Comparison of ENCODE assay signal across 28 cellular contexts in the genomic region with DNA sequence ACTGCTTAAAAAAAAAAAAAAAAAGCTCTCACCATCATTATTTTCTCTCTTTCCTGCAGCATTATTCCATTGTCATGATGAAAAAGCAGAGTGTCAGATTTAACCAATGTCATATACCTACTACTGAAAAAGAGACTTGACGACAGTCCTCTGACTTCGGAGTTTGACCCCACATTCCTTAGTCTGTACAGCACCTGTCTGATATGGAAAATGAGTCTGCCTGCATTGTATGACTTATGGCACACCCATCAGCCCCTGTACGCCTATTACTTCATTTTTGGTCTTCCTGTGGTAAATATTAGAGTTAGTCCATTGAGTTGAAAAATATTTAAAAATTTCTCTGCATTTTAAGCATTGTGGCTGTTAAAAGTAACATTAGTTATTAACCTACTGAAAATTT. TPM values are rescaled to one million over a fixed set of nuclear protein-coding genes. Genes with fewer than 3 reads are reported as not detected.
A peak's percentile ranks its signal among the peaks of the same experiment; 100 is the strongest.
DNase-seq lines count a peak whose midpoint lies in the region; ATAC-seq, FAIRE-seq and TF ChIP-seq lines count a peak whose summit lies in the region.
"Had no signal": no experiment of that assay in that cellular context is flagged by ENCODE, and none has a peak within 500 bp of the region (broad histone marks: within the 10 kb centered on the region; RNA-seq: fewer than 3 reads in every experiment).

No MANE protein-coding gene starts in this region.

- intact Hi-C loops in mucosa of descending colon (cut with DNase I, micrococcal nuclease) = no loop called here

- H3K27ac ChIP-seq in hepatocyte (peak overlapping the region; percentile 11), small intestine (ENCODE audit: low read depth in 1 of 2, low read length in 1 of 2) (no peak overlapping the region)
- H3K27ac ChIP-seq: BLaER1 had no signal

- no peaks in the 10 kb centered on the region for H3K9me3 Mint-ChIP-seq in activated T-helper 17 cell treated with anti-CD3 and anti-CD28 coated beads, Interleukin-2, amount 50 U/mL, for 72 hours

- no peak overlapping the region for H3K27ac Mint-ChIP-seq in activated T-helper 17 cell treated with anti-CD3 and anti-CD28 coated beads, Interleukin-2, amount 50 U/mL, for 72 hours
- H3K27ac Mint-ChIP-seq: CD14-positive monocyte; CD4-positive, alpha-beta memory T cell; CD8-positive, alpha-beta memory T cell had no signal

- H3K4me3 Mint-ChIP-seq in activated T-helper 17 cell treated with anti-CD3 and anti-CD28 coated beads, Interleukin-2, amount 50 U/mL, for 72 hours = no peak overlapping the region
- H3K4me3 Mint-ChIP-seq: CD14-positive monocyte; CD4-positive, alpha-beta memory T cell; CD4-positive, CD25-positive, alpha-beta regulatory T cell; CD8-positive, alpha-beta memory T cell had no signal

- H3K36me3 Mint-ChIP-seq in activated T-helper 17 cell treated with anti-CD3 and anti-CD28 coated beads, Interleukin-2, amount 50 U/mL, for 72 hours (ENCODE audit: low read depth) = no peaks in the 10 kb centered on the region
- H3K36me3 Mint-ChIP-seq: CD14-positive monocyte; CD4-positive, alpha-beta memory T cell; CD4-positive, CD25-positive, alpha-beta regulatory T cell; CD8-positive, alpha-beta memory T cell had no signal

- H3K27me3 ChIP-seq in hepatocyte (no peaks in the 10 kb centered on the region), small intestine (ENCODE audit: control insufficient read depth in 2 of 2, insufficient read depth in 2 of 2, low read length in 2 of 2) (no peaks in the 10 kb centered on the region)
- H3K27me3 ChIP-seq: BE2C, BLaER1 had no signal

- H3K27me3 Mint-ChIP-seq in activated T-helper 17 cell treated with anti-CD3 and anti-CD28 coated beads, Interleukin-2, amount 50 U/mL, for 72 hours = no peaks in the 10 kb centered on the region
- H3K27me3 Mint-ChIP-seq: CD4-positive, alpha-beta memory T cell; CD4-positive, CD25-positive, alpha-beta regulatory T cell; CD8-positive, alpha-beta memory T cell had no signal

- no peaks in the 10 kb centered on the region for H3K4me1 Mint-ChIP-seq in activated T-helper 17 cell treated with anti-CD3 and anti-CD28 coated beads, Interleukin-2, amount 50 U/mL, for 72 hours
- H3K4me1 Mint-ChIP-seq: CD14-positive monocyte; CD4-positive, alpha-beta memory T cell; CD4-positive, CD25-positive, alpha-beta regulatory T cell; CD8-positive, alpha-beta memory T cell had no signal

- ATAC-seq in mucosa of descending colon = peak; percentile 41
- ATAC-seq in activated T-helper 17 cell treated with anti-CD3 and anti-CD28 coated beads, Interleukin-2, amount 50 U/mL, for 72 hours (replicated peaks) = no peak
- ATAC-seq: GM12878 had no signal

- WGBS in hepatocyte (ENCODE audit: low lambda C conversion rate, missing lambda C conversion rate) = 56% methylated on average over 3 of the region's 3 CpGs
- 17 to 52% (median 34%) methylated on average over 3 of the region's 3 CpGs for WGBS in small intestine, 3 donors

- H3K79me2 ChIP-seq in hepatocyte = no peaks in the 10 kb centered on the region

- no peaks in the 10 kb centered on the region for H4K20me1 ChIP-seq in hepatocyte (ENCODE audit: insufficient read depth, poor library complexity, severe bottlenecking)
- H4K20me1 ChIP-seq: BLaER1 had no signal

- TF ChIP-seq CTCF in hepatocyte (IDR thresholded peaks at IDR 0.05; ENCODE audit: poor library complexity) (no peak), mucosa of descending colon (IDR thresholded peaks at IDR 0.05) (no peak)

- FAIRE-seq in small intestine (lab: Jason Lieb, UNC) = no peak
- FAIRE-seq: A204.1, GM12878, GM12892, GM18507 had no signal

- H3K4me1 ChIP-seq in hepatocyte (ENCODE audit: insufficient read depth) (peaks cover 14% of the 10 kb centered on the region), mucosa of descending colon (ENCODE audit: low read depth) (no peaks in the 10 kb centered on the region), small intestine (ENCODE audit: control insufficient read depth in 2 of 2, insufficient read depth in 1 of 2, low read depth in 1 of 2, low read length in 1 of 2) (no peaks in the 10 kb centered on the region)
- H3K4me1 ChIP-seq: BE2C, BLaER1 had no signal

- H2AFZ ChIP-seq in hepatocyte = no peak overlapping the region

- H3K4me3 ChIP-seq in hepatocyte (no peak overlapping the region), mucosa of descending colon (no peak overlapping the region), small intestine (ENCODE audit: low read depth in 1 of 2, low read length in 2 of 2) (no peak overlapping the region)
- H3K4me3 ChIP-seq: BLaER1, GM12878 had no signal

- H3K36me3 ChIP-seq in hepatocyte (replicated peaks; ENCODE audit: insufficient read depth, low read depth) (no peaks in the 10 kb centered on the region), mucosa of descending colon (ENCODE audit: low read depth) (no peaks in the 10 kb centered on the region), small intestine (ENCODE audit: control insufficient read depth in 2 of 2, insufficient read depth in 2 of 2, low read length in 2 of 2) (no peaks in the 10 kb centered on the region)
- H3K36me3 ChIP-seq: BE2C, BLaER1 had no signal

- H3K9me3 ChIP-seq in hepatocyte (ENCODE audit: low read depth) = no peaks in the 10 kb centered on the region
- no peaks in the 10 kb centered on the region for H3K9me3 ChIP-seq in mucosa of descending colon
- H3K9me3 ChIP-seq in small intestine (ENCODE audit: control insufficient read depth, low read depth) = no peaks in the 10 kb centered on the region
- H3K9me3 ChIP-seq: BE2C, BLaER1 had no signal

- H3K9me2 ChIP-seq in hepatocyte (replicated peaks; ENCODE audit: insufficient read depth) = no peaks in the 10 kb centered on the region

- DNase-seq in hepatocyte (ENCODE audit: low spot score) (peak; percentile 41), mucosa of descending colon (no peak), small intestine (peak; percentile 5), NCI-H187 (lab: John Stamatoyannopoulos, UW) (no peak), hepatic stellate cell (ENCODE audit: low spot score) (no peak), NCI-H1048 (lab: John Stamatoyannopoulos, UW) (no peak)
- DNase-seq: 8988T; ACHN; BE2C; C1 segment of cervical spinal cord; CD4-positive, alpha-beta memory T cell; CD4-positive, CD25-positive, alpha-beta regulatory T cell; CD8-positive, alpha-beta memory T cell; DMS 273 treated with DMSO at 0.1 percent for 48 hours; DMS153; DMS53; DMS79; DND-41; EL; GDM1 had no signal

- H3K4me2 ChIP-seq in hepatocyte = peak overlapping the region; percentile 12
- H3K4me2 ChIP-seq: BLaER1 had no signal

RNA-seq across cellular contexts. Expression of a gene that starts 54.5 kb away (rescaled TPM):
- total RNA-seq in hepatocyte (12.7 and 20.7 TPM in 2 replicates), mucosa of descending colon (1 to 10 TPM in 1 of 3 donors, under 1 TPM in 1, not detected in 1; 0.65 to 1.2 TPM)
- polyA plus RNA-seq in hepatocyte (5.5 and 9.4 TPM in 2 replicates), small intestine (under 1 TPM in 1 of 3 donors, not detected in 2; 0.31 TPM)
- not detected for total RNA-seq in activated T-helper 17 cell treated with anti-CD3 and anti-CD28 coated beads, Interleukin-2, amount 50 U/mL, for 72 hours
- total RNA-seq: CD4-positive, alpha-beta memory T cell; CD4-positive, CD25-positive, alpha-beta regulatory T cell; CD8-positive, alpha-beta memory T cell; G401; GM12878 had no signal
- polyA plus RNA-seq: CD14-positive monocyte; CD4-positive, alpha-beta memory T cell; CD4-positive, CD25-positive, alpha-beta regulatory T cell; CD8-positive, alpha-beta memory T cell; GM12878 had no signal

Comparison
In these comparisons a context has a peak if more than half of its experiments do, and no peak if none do; other contexts are left out.
1. DNase-seq: peak in hepatocyte (single experiment) and small intestine (single experiment); none in mucosa of descending colon (0 of 3), NCI-H187 (0 of 2), hepatic stellate cell (single experiment) and NCI-H1048 (single experiment).